ENCODE assay signal across 2 cellular contexts in the genomic region with DNA sequence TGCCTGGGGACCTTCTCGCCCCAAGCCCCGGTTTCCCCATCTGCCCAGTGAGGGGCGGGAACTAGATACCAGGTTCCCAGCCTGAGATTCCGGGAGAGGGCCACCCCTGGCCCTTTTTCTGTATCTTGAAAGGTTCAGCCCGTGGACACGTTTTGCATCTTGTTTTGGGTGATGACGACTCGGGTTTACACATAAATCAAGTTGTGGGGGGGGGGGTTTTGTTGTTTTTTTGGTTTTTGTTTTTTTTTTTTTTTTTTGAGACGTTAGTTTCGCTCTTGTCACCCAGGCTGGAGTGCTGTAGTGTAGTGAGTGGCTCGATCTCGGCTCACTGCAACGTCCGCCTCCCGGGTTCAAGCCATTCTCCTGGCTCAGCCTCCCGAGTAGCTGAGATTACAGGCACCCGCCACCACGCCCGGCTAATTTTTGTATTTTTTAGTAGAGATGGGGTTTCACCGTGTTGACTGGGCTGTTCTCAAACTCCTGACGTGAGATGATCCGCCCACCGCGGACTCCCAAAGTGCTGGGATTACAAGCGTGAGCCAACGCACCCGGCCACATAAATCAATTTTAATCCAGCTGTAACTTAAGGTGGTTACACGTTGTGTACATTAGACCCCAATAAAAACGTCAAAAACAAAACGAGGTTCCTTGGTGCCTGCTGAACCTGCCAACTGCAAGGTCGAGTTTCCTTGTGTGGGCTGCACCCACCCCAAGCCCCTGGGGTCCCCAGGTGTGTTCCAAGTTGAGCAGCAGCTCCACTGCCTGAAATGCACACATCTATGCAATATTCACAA.
A peak's percentile ranks its signal among the peaks of the same experiment; 100 is the strongest.
TF ChIP-seq lines count a peak whose summit lies in the region.

No MANE protein-coding gene starts in this region.

TF ChIP-seq in HEK293, 187 proteins besides CTCF, POLR2A, EP300 and RAD21 (continues in another document):
- TF ChIP-seq, protein P1, sequence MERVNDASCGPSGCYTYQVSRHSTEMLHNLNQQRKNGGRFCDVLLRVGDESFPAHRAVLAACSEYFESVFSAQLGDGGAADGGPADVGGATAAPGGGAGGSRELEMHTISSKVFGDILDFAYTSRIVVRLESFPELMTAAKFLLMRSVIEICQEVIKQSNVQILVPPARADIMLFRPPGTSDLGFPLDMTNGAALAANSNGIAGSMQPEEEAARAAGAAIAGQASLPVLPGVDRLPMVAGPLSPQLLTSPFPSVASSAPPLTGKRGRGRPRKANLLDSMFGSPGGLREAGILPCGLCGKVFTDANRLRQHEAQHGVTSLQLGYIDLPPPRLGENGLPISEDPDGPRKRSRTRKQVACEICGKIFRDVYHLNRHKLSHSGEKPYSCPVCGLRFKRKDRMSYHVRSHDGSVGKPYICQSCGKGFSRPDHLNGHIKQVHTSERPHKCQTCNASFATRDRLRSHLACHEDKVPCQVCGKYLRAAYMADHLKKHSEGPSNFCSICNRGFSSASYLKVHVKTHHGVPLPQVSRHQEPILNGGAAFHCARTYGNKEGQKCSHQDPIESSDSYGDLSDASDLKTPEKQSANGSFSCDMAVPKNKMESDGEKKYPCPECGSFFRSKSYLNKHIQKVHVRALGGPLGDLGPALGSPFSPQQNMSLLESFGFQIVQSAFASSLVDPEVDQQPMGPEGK (tag by site-specific recombination; IDR thresholded peaks at IDR 0.05): peak; percentile 67; the same call in 1 of the 2 replicates
- TF ChIP-seq GLI2 (tag by site-specific recombination; IDR thresholded peaks at IDR 0.05; ENCODE audit: borderline replicate concordance, low read depth) (no peak), ZNF335 (tag by site-specific recombination; conservative IDR thresholded peaks at IDR 0.05) (peak; percentile 80), ZBTB20 (tag by site-specific recombination; IDR thresholded peaks at IDR 0.05) (peak; percentile 63; the same call in 1 of the 2 replicates), ZNF350 (tag by site-specific recombination; IDR thresholded peaks at IDR 0.05) (no peak), ZNF843 (tag by site-specific recombination; IDR thresholded peaks at IDR 0.05) (peak; percentile 20; the same call in 1 of the 2 replicates), ZNF610 (tag by site-specific recombination; IDR thresholded peaks at IDR 0.05; ENCODE audit: borderline replicate concordance) (no peak), ZNF529 (tag by site-specific recombination; IDR thresholded peaks at IDR 0.05; ENCODE audit: insufficient replicate concordance) (no peak), KLF9 (tag by site-specific recombination; IDR thresholded peaks at IDR 0.05; ENCODE audit: low read depth) (peak; percentile 29; the same call in 1 of the 2 replicates), KLF1 (tag by site-specific recombination; IDR thresholded peaks at IDR 0.05) (peak; percentile 44; the same call in 1 of the 2 replicates), ZNF2 (tag by site-specific recombination; IDR thresholded peaks at IDR 0.05) (peak; percentile 13; the same call in 1 of the 2 replicates), ZNF777 (tag by site-specific recombination; IDR thresholded peaks at IDR 0.05; ENCODE audit: borderline replicate concordance) (peak; percentile 29; the same call in 1 of the 2 replicates)
- TF ChIP-seq, protein P2, sequence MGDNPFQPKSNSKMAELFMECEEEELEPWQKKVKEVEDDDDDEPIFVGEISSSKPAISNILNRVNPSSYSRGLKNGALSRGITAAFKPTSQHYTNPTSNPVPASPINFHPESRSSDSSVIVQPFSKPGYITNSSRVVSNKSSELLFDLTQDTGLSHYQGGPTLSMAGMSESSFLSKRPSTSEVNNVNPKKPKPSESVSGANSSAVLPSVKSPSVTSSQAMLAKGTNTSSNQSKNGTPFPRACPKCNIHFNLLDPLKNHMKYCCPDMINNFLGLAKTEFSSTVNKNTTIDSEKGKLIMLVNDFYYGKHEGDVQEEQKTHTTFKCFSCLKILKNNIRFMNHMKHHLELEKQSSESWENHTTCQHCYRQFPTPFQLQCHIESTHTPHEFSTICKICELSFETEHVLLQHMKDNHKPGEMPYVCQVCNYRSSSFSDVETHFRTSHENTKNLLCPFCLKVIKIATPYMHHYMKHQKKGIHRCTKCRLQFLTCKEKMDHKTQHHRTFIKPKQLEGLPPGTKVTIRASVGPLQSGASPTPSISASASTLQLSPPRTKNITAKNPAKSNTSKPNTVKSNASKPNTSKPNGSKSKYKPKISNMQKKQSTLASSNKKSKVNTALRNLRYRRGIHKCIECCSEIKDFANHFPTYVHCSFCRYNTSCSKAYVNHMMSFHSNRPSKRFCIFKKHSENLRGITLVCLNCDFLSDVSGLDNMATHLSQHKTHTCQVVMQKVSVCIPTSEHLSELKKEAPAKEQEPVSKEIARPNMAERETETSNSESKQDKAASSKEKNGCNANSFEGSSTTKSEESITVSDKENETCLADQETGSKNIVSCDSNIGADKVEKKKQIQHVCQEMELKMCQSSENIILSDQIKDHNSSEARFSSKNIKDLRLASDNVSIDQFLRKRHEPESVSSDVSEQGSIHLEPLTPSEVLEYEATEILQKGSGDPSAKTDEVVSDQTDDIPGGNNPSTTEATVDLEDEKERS (tag by site-specific recombination; IDR thresholded peaks at IDR 0.05): no peak; the same call in 1 of the 2 replicates
- TF ChIP-seq, protein P3, sequence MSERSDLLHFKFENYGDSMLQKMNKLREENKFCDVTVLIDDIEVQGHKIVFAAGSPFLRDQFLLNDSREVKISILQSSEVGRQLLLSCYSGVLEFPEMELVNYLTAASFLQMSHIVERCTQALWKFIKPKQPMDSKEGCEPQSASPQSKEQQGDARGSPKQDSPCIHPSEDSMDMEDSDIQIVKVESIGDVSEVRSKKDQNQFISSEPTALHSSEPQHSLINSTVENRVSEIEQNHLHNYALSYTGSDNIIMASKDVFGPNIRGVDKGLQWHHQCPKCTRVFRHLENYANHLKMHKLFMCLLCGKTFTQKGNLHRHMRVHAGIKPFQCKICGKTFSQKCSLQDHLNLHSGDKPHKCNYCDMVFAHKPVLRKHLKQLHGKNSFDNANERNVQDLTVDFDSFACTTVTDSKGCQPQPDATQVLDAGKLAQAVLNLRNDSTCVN (tag by site-specific recombination; optimal IDR thresholded peaks at IDR 0.05): peak; percentile 10
- TF ChIP-seq, protein P4, sequence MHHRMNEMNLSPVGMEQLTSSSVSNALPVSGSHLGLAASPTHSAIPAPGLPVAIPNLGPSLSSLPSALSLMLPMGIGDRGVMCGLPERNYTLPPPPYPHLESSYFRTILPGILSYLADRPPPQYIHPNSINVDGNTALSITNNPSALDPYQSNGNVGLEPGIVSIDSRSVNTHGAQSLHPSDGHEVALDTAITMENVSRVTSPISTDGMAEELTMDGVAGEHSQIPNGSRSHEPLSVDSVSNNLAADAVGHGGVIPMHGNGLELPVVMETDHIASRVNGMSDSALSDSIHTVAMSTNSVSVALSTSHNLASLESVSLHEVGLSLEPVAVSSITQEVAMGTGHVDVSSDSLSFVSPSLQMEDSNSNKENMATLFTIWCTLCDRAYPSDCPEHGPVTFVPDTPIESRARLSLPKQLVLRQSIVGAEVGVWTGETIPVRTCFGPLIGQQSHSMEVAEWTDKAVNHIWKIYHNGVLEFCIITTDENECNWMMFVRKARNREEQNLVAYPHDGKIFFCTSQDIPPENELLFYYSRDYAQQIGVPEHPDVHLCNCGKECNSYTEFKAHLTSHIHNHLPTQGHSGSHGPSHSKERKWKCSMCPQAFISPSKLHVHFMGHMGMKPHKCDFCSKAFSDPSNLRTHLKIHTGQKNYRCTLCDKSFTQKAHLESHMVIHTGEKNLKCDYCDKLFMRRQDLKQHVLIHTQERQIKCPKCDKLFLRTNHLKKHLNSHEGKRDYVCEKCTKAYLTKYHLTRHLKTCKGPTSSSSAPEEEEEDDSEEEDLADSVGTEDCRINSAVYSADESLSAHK (tag by site-specific recombination; IDR thresholded peaks at IDR 0.05): no peak
- TF ChIP-seq, protein P5, sequence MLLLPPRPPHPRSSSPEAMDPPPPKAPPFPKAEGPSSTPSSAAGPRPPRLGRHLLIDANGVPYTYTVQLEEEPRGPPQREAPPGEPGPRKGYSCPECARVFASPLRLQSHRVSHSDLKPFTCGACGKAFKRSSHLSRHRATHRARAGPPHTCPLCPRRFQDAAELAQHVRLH (tag by site-specific recombination; IDR thresholded peaks at IDR 0.05): 0 out of 2 replicates have a peak, but pooled peaks have one; percentile 27

TF ChIP-seq in HepG2, 621 proteins besides CTCF, POLR2A, EP300 and RAD21:
- TF ChIP-seq AHR (CRISPR knock-in tag; IDR thresholded peaks at IDR 0.05): no peak
- TF ChIP-seq POLR2G (IDR thresholded peaks at IDR 0.05; ENCODE audit: low read depth, low read length): 0 out of 2 replicates have a peak, but pooled peaks have one; percentile 35
- TF ChIP-seq FOXC1 (CRISPR knock-in tag; IDR thresholded peaks at IDR 0.05; ENCODE audit: borderline replicate concordance): 0 out of 2 replicates have a peak, but pooled peaks have one; percentile 26
- TF ChIP-seq KDM1A (CRISPR knock-in tag; IDR thresholded peaks at IDR 0.05): no peak
- TF ChIP-seq, protein P6, sequence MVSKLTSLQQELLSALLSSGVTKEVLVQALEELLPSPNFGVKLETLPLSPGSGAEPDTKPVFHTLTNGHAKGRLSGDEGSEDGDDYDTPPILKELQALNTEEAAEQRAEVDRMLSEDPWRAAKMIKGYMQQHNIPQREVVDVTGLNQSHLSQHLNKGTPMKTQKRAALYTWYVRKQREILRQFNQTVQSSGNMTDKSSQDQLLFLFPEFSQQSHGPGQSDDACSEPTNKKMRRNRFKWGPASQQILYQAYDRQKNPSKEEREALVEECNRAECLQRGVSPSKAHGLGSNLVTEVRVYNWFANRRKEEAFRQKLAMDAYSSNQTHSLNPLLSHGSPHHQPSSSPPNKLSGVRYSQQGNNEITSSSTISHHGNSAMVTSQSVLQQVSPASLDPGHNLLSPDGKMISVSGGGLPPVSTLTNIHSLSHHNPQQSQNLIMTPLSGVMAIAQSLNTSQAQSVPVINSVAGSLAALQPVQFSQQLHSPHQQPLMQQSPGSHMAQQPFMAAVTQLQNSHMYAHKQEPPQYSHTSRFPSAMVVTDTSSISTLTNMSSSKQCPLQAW (CRISPR knock-in tag; IDR thresholded peaks at IDR 0.05): peak; percentile 32; the same call in 1 of the 2 replicates
- TF ChIP-seq ZNF232 (CRISPR knock-in tag; IDR thresholded peaks at IDR 0.05; ENCODE audit: borderline replicate concordance): 0 out of 2 replicates have a peak, but pooled peaks have one; percentile 51
- no peak for TF ChIP-seq POLR2AphosphoS2 (IDR thresholded peaks at IDR 0.05; ENCODE audit: low read depth, low read length)
- TF ChIP-seq LCORL (IDR thresholded peaks at IDR 0.05): no peak
- TF ChIP-seq LCORL (CRISPR knock-in tag; IDR thresholded peaks at IDR 0.05): 0 out of 2 replicates have a peak, but pooled peaks have one; percentile 17
- no peak for TF ChIP-seq YEATS4 (CRISPR knock-in tag; IDR thresholded peaks at IDR 0.05; ENCODE audit: borderline replicate concordance)
- TF ChIP-seq ZNF460 (CRISPR knock-in tag; IDR thresholded peaks at IDR 0.05; ENCODE audit: borderline replicate concordance): peak; percentile 76; the same call in 1 of the 2 replicates
